8 cellular contexts compared by ENCODE assay signal in genomic region chr1:154961207-154961496, GRCh38. TPM values are rescaled to one million over a fixed set of nuclear protein-coding genes. Genes with fewer than 3 reads are reported as not detected.
DNase-seq lines count a peak whose midpoint lies in the region; ATAC-seq lines count a peak whose summit lies in the region.

No MANE protein-coding gene starts in this region.

- peak; percentile 83 for DNase-seq in NCI-H345 treated with DMSO at 0.1 percent for 48 hours (lab: John Stamatoyannopoulos, UW; ENCODE audit: unreplicated experiment)
- no peak for DNase-seq in NCI-H345 (lab: John Stamatoyannopoulos, UW)
- DNase-seq in activated CD8-positive, alpha-beta T cell treated with anti-CD3 and anti-CD28 coated beads, Interleukin-2, amount 10 ng/mL, durations not matched to agents 7 days and 5 days, result no peak
- peak; percentile 83 for DNase-seq in stimulated activated CD4-positive, alpha-beta T cell treated with anti-CD3 and anti-CD28 coated beads, Interleukin-4, amount 100 ng/mL, for 1 hour
- DNase-seq in NCI-H82 treated with DMSO at 0.1 percent for 48 hours (lab: John Stamatoyannopoulos, UW; ENCODE audit: unreplicated experiment), result no peak
- no peak for DNase-seq in NCI-H774 (lab: John Stamatoyannopoulos, UW)

- peaks cover 54% of the 10 kb centered on the region for H3K36me3 Mint-ChIP-seq in activated CD8-positive, alpha-beta T cell treated with anti-CD3 and anti-CD28 coated beads, Interleukin-2, amount 10 ng/mL, durations not matched to agents 7 days and 5 days (ENCODE audit: low read depth)

- H3K4me3 Mint-ChIP-seq in activated CD8-positive, alpha-beta T cell treated with anti-CD3 and anti-CD28 coated beads, Interleukin-2, amount 10 ng/mL, durations not matched to agents 7 days and 5 days, result peak overlapping the region; percentile 94

- no peaks in the 10 kb centered on the region for H3K27me3 ChIP-seq in iPS-15b (ENCODE audit: control insufficient read depth, insufficient read depth, low read length)

- no peaks in the 10 kb centered on the region for H3K27me3 Mint-ChIP-seq in activated CD8-positive, alpha-beta T cell treated with anti-CD3 and anti-CD28 coated beads, Interleukin-2, amount 10 ng/mL, durations not matched to agents 7 days and 5 days (ENCODE audit: low read depth)

- ATAC-seq in activated CD8-positive, alpha-beta T cell treated with anti-CD3 and anti-CD28 coated beads, Interleukin-2, amount 10 ng/mL, durations not matched to agents 7 days and 5 days, result no peak
- no peak for ATAC-seq in GM19397 (IDR thresholded peaks at IDR 0.05; ENCODE audit: unreplicated experiment)

- H3K9me3 ChIP-seq in iPS-15b (ENCODE audit: control insufficient read depth, insufficient read depth, low read length), result no peaks in the 10 kb centered on the region

- H3K4me3 ChIP-seq in iPS-15b (ENCODE audit: low read depth, low read length), result peak overlapping the region; percentile 78

- POLR2A ChIA-PET in activated CD8-positive, alpha-beta T cell treated with anti-CD3 and anti-CD28 coated beads, Interleukin-2, amount 10 ng/mL, durations not matched to agents 7 days and 5 days (lab: Charles Lee), result interaction anchor here (1.2 to 4.9 kb wide), 8 partner anchors 9 to 38 kb away, joined by 3 to 31 read pairs (median 7); partner anchors contain the start of genes CKS1B, FLAD1, PMVK and SHC1

- no peak overlapping the region for H3K9ac ChIP-seq in iPS-15b (ENCODE audit: low read depth, low read length)

- H3K27ac Mint-ChIP-seq in activated CD8-positive, alpha-beta T cell treated with anti-CD3 and anti-CD28 coated beads, Interleukin-2, amount 10 ng/mL, durations not matched to agents 7 days and 5 days, result peak overlapping the region; percentile 87

- H3K4me1 Mint-ChIP-seq in activated CD8-positive, alpha-beta T cell treated with anti-CD3 and anti-CD28 coated beads, Interleukin-2, amount 10 ng/mL, durations not matched to agents 7 days and 5 days (ENCODE audit: low read depth), result peaks cover 48% of the 10 kb centered on the region

- CTCF ChIA-PET in activated CD8-positive, alpha-beta T cell treated with anti-CD3 and anti-CD28 coated beads, Interleukin-2, amount 10 ng/mL, durations not matched to agents 7 days and 5 days (lab: Charles Lee), result interaction anchor here (0.7 to 4.0 kb wide), 13 partner anchors 9 to 401 kb away, joined by 3 to 22 read pairs (median 6); partner anchors contain the start of genes ADAM15, CKS1B and SHC1

- H3K36me3 ChIP-seq in iPS-15b (ENCODE audit: control insufficient read depth, insufficient read depth, low read length), result peaks cover 35% of the 10 kb centered on the region

- H3K4me1 ChIP-seq in iPS-15b (ENCODE audit: control insufficient read depth, insufficient read depth, low read length), result peaks cover 10% of the 10 kb centered on the region

- no peaks in the 10 kb centered on the region for H3K9me3 Mint-ChIP-seq in activated CD8-positive, alpha-beta T cell treated with anti-CD3 and anti-CD28 coated beads, Interleukin-2, amount 10 ng/mL, durations not matched to agents 7 days and 5 days (ENCODE audit: insufficient read depth)

RNA-seq across cellular contexts. Expression of gene PYGO2, which starts 0.4 kb away (rescaled TPM):
- 10 to 100 TPM; 40.2 to 43.9 TPM for total RNA-seq in activated CD8-positive, alpha-beta T cell treated with anti-CD3 and anti-CD28 coated beads, Interleukin-2, amount 10 ng/mL, durations not matched to agents 7 days and 5 days

RNA-seq across cellular contexts. Expression of gene PBXIP1, which starts 5.3 kb away (rescaled TPM):
- 10 to 100 TPM; 44.5 to 48.2 TPM for total RNA-seq in activated CD8-positive, alpha-beta T cell treated with anti-CD3 and anti-CD28 coated beads, Interleukin-2, amount 10 ng/mL, durations not matched to agents 7 days and 5 days

RNA-seq across cellular contexts. Expression of gene SHC1, which starts 9.4 kb away (rescaled TPM):
- total RNA-seq in activated CD8-positive, alpha-beta T cell treated with anti-CD3 and anti-CD28 coated beads, Interleukin-2, amount 10 ng/mL, durations not matched to agents 7 days and 5 days, result 10 to 100 TPM; 69.6 to 72.4 TPM

RNA-seq across cellular contexts. Expression of gene CKS1B, which starts 13.3 kb away (rescaled TPM):
- 100 to 1,000 TPM; 151 to 153 TPM for total RNA-seq in activated CD8-positive, alpha-beta T cell treated with anti-CD3 and anti-CD28 coated beads, Interleukin-2, amount 10 ng/mL, durations not matched to agents 7 days and 5 days

RNA-seq across cellular contexts. Expression of gene FLAD1, which starts 22.0 kb away (rescaled TPM):
- total RNA-seq in activated CD8-positive, alpha-beta T cell treated with anti-CD3 and anti-CD28 coated beads, Interleukin-2, amount 10 ng/mL, durations not matched to agents 7 days and 5 days, result 10 to 100 TPM; 39.8 to 45.2 TPM

Comparison
In these comparisons a context has a peak if more than half of its experiments do, and no peak if none do; other contexts are left out.
1. DNase-seq: peak in NCI-H345 treated with DMSO at 0.1 percent for 48 hours (single experiment) and stimulated activated CD4-positive, alpha-beta T cell treated with anti-CD3 and anti-CD28 coated beads, Interleukin-4, amount 100 ng/mL, for 1 hour (single experiment); none in NCI-H345 (single experiment), activated CD8-positive, alpha-beta T cell treated with anti-CD3 and anti-CD28 coated beads, Interleukin-2, amount 10 ng/mL, durations not matched to agents 7 days and 5 days (single experiment), NCI-H82 treated with DMSO at 0.1 percent for 48 hours (single experiment) and NCI-H774 (single experiment).